In genomic region chr11:123537726-123538125, GRCh38 we compare ENCODE assay signal across 18 cellular contexts.
"Had no signal": no experiment of that assay in that cellular context is flagged by ENCODE, and none has a peak within 500 bp of the region (broad histone marks: within the 10 kb centered on the region; RNA-seq: fewer than 3 reads in every experiment).

No MANE protein-coding gene starts in this region.

- H3K4me3 Mint-ChIP-seq: activated naive CD8-positive, alpha-beta T cell; activated T-helper 1 cell treated with anti-CD3 and anti-CD28 coated beads, Interleukin-12 subunit alpha, Interleukin-12 subunit beta, Interleukin-2, Interleukin-4 antibody, amounts not matched to agents 30 ng/mL and 10 ng/mL and 1 ng/mL, durations not matched to agents 14 hours and 24 hours and 36 hours; dendritic cell treated with granulocyte-macrophage colony-stimulating factor and Interleukin-4, amounts not matched to agents 40 ng/mL and 50 ng/mL, for 4 days; mesothelial cell of epicardium; nephron; stimulated activated naive B cell treated with anti-CD40 and anti-IgM and Interleukin-4, amounts not matched to agents 10 μg/mL and 1 μg/mL and 100 μg/mL, for 72 hours had no signal

- H3K4me1 Mint-ChIP-seq: mesothelial cell of epicardium; nephron; stimulated activated naive B cell treated with anti-CD40 and anti-IgM and Interleukin-4, amounts not matched to agents 10 μg/mL and 1 μg/mL and 100 μg/mL, for 72 hours had no signal

- H3K4me3 ChIP-seq: cardiac muscle cell, esophagus squamous epithelium, spleen, thoracic aorta had no signal

- H3K27ac Mint-ChIP-seq: activated naive CD8-positive, alpha-beta T cell; activated T-helper 1 cell treated with anti-CD3 and anti-CD28 coated beads, Interleukin-12 subunit alpha, Interleukin-12 subunit beta, Interleukin-2, Interleukin-4 antibody, amounts not matched to agents 30 ng/mL and 10 ng/mL and 1 ng/mL, durations not matched to agents 14 hours and 24 hours and 36 hours; dendritic cell treated with granulocyte-macrophage colony-stimulating factor and Interleukin-4, amounts not matched to agents 40 ng/mL and 50 ng/mL, for 4 days; mesothelial cell of epicardium; nephron; stimulated activated naive B cell treated with anti-CD40 and anti-IgM and Interleukin-4, amounts not matched to agents 10 μg/mL and 1 μg/mL and 100 μg/mL, for 72 hours had no signal

- H3K36me3 Mint-ChIP-seq: activated naive CD8-positive, alpha-beta T cell; mesothelial cell of epicardium; stimulated activated naive B cell treated with anti-CD40 and anti-IgM and Interleukin-4, amounts not matched to agents 10 μg/mL and 1 μg/mL and 100 μg/mL, for 72 hours had no signal

- H3K27me3 Mint-ChIP-seq: activated naive CD8-positive, alpha-beta T cell; dendritic cell treated with granulocyte-macrophage colony-stimulating factor and Interleukin-4, amounts not matched to agents 40 ng/mL and 50 ng/mL, for 4 days; stimulated activated naive B cell treated with anti-CD40 and anti-IgM and Interleukin-4, amounts not matched to agents 10 μg/mL and 1 μg/mL and 100 μg/mL, for 72 hours had no signal

- H3K36me3 ChIP-seq: cardiac muscle cell, esophagus squamous epithelium, spleen, thoracic aorta had no signal

- H3K27me3 ChIP-seq: cardiac muscle cell, esophagus squamous epithelium, spleen had no signal

- H3K27ac ChIP-seq: cardiac muscle cell, thoracic aorta had no signal

- H3K9me3 Mint-ChIP-seq: activated T-helper 1 cell treated with anti-CD3 and anti-CD28 coated beads, Interleukin-12 subunit alpha, Interleukin-12 subunit beta, Interleukin-2, Interleukin-4 antibody, amounts not matched to agents 30 ng/mL and 10 ng/mL and 1 ng/mL, durations not matched to agents 14 hours and 24 hours and 36 hours; dendritic cell treated with granulocyte-macrophage colony-stimulating factor and Interleukin-4, amounts not matched to agents 40 ng/mL and 50 ng/mL, for 4 days; mesothelial cell of epicardium; nephron; stimulated activated naive B cell treated with anti-CD40 and anti-IgM and Interleukin-4, amounts not matched to agents 10 μg/mL and 1 μg/mL and 100 μg/mL, for 72 hours had no signal

- H3K9me3 ChIP-seq: esophagus squamous epithelium, spleen, thoracic aorta had no signal

- DNase-seq: activated CD4-positive, CD25-positive, alpha-beta regulatory T cell treated with anti-CD3 and anti-CD28 coated beads, Interleukin-2, amount 50 U/mL, for 72 hours; activated T-cell treated with anti-CD3 and anti-CD28 coated beads for 4 hours; amniotic stem cell; effector CD8-positive, alpha-beta T cell; esophagus squamous epithelium; islet precursor cell; nucleus accumbens; posterior cingulate gyrus; spleen; stimulated activated naive B cell treated with anti-CD40 and anti-IgM and Interleukin-4, amounts not matched to agents 10 μg/mL and 1 μg/mL and 100 μg/mL, for 72 hours; T1000 had no signal
